ENCODE assay signal across 25 cellular contexts in genomic region chr6:163393923-163394322, GRCh38. TPM values are rescaled to one million over a fixed set of nuclear protein-coding genes. Genes with fewer than 3 reads are reported as not detected.
A peak's percentile ranks its signal among the peaks of the same experiment; 100 is the strongest.
DNase-seq lines count a peak whose midpoint lies in the region; ATAC-seq and TF ChIP-seq lines count a peak whose summit lies in the region.
"Had no signal": no experiment of that assay in that cellular context is flagged by ENCODE, and none has a peak within 500 bp of the region (broad histone marks: within the 10 kb centered on the region; RNA-seq: fewer than 3 reads in every experiment).

No MANE protein-coding gene starts in this region.

- peaks cover 27% of the 10 kb centered on the region for H3K27me3 Mint-ChIP-seq in activated CD8-positive, alpha-beta memory T cell treated with anti-CD3 and anti-CD28 coated beads, Interleukin-2, amount 10 ng/mL, durations not matched to agents 7 days and 5 days

- no peak for TF ChIP-seq CTCF in PC-9 (conservative IDR thresholded peaks at IDR 0.05)

- no peak overlapping the region for H3K27ac ChIP-seq in PC-9
- no peak overlapping the region for H3K27ac ChIP-seq in right cardiac atrium (ENCODE audit: low read length)
- no peak overlapping the region for H3K27ac ChIP-seq in trophoblast cell (ENCODE audit: low read depth, low read length)
- H3K27ac ChIP-seq: 22Rv1, Peyer's patch, SJSA1 had no signal

- H3K36me3 Mint-ChIP-seq in activated CD8-positive, alpha-beta memory T cell treated with anti-CD3 and anti-CD28 coated beads, Interleukin-2, amount 10 ng/mL, durations not matched to agents 7 days and 5 days, result no peaks in the 10 kb centered on the region
- H3K36me3 Mint-ChIP-seq: CD8-positive, alpha-beta memory T cell had no signal

- 76% methylated on average over 5 of the region's 5 CpGs for WGBS in right cardiac atrium
- no CpG with 5 or more reads among the region's 5 CpGs for WGBS in trophoblast cell (ENCODE audit: extremely low coverage, insufficient coverage, insufficient read length)

- H3K27ac Mint-ChIP-seq in activated CD8-positive, alpha-beta memory T cell treated with anti-CD3 and anti-CD28 coated beads, Interleukin-2, amount 10 ng/mL, durations not matched to agents 7 days and 5 days, result no peak overlapping the region
- H3K27ac Mint-ChIP-seq: CD8-positive, alpha-beta memory T cell; GM23338 had no signal

- H3K4me2 ChIP-seq in PC-9 (peak overlapping the region; percentile 42; the same call in 1 of the 2 replicates), trophoblast cell (ENCODE audit: low read length) (no peak overlapping the region)
- H3K4me2 ChIP-seq: GM23338 had no signal

- intact Hi-C loops in PC-9 (cut with micrococcal nuclease; ENCODE audit: unreplicated experiment) (loop anchor here (2.0 to 5.0 kb wide), 2 partner anchors 82 to 213 kb away; no protein-coding TSS in a partner anchor), right cardiac atrium (cut with DNase I) (no loop called here)

- H4K20me1 ChIP-seq in PC-9 (ENCODE audit: insufficient read depth), result no peaks in the 10 kb centered on the region

- peak; percentile 19 for DNase-seq in activated CD8-positive, alpha-beta memory T cell treated with anti-CD3 and anti-CD28 coated beads for 24 hours
- DNase-seq in activated CD8-positive, alpha-beta memory T cell treated with anti-CD3 and anti-CD28 coated beads, Interleukin-2, amount 10 ng/mL, durations not matched to agents 7 days and 5 days, result no peak
- DNase-seq in PC-9, result no peak
- no peak for DNase-seq in right cardiac atrium
- DNase-seq in trophoblast cell, result peak in 1 of 2 donors; percentile 49
- DNase-seq in activated CD4-positive, alpha-beta T cell treated with anti-CD3 and anti-CD28 coated beads, Interleukin-2, amount 50 U/mL, for 4 hours, result no peak
- DNase-seq: C1 segment of cervical spinal cord; Calu3; CD8-positive, alpha-beta memory T cell; DMS153; Karpas-422; NCI-H1694; NCI-H2081; NCI-H2171; NCI-H345; NCI-H524; NCI-H774; NK-92 treated with Interleukin-12 subunit alpha and Interleukin-12 subunit beta, amount 100 ng/mL, for 24 hours; Peyer's patch had no signal

- H3K9me3 Mint-ChIP-seq in activated CD8-positive, alpha-beta memory T cell treated with anti-CD3 and anti-CD28 coated beads, Interleukin-2, amount 10 ng/mL, durations not matched to agents 7 days and 5 days (ENCODE audit: low read depth), result no peaks in the 10 kb centered on the region
- H3K9me3 Mint-ChIP-seq: CD8-positive, alpha-beta memory T cell; GM23338 had no signal

- H2AFZ ChIP-seq in PC-9 (no peak overlapping the region), trophoblast cell (ENCODE audit: insufficient read depth, low read length, poor library complexity) (peak overlapping the region; percentile 35)
- H2AFZ ChIP-seq: GM23338 had no signal

- ATAC-seq in activated CD8-positive, alpha-beta memory T cell treated with anti-CD3 and anti-CD28 coated beads, Interleukin-2, amount 10 ng/mL, durations not matched to agents 7 days and 5 days, result no peak
- ATAC-seq in right cardiac atrium (peak; percentile 17 to 79), HG03342 (IDR thresholded peaks at IDR 0.05; ENCODE audit: unreplicated experiment) (no peak), HG03135 (IDR thresholded peaks at IDR 0.05; ENCODE audit: unreplicated experiment) (no peak)
- ATAC-seq: GM23338, HCT116 had no signal

- H3K9me3 ChIP-seq in PC-9 (ENCODE audit: insufficient read depth, low read depth), result no peaks in the 10 kb centered on the region
- H3K9me3 ChIP-seq in right cardiac atrium (ENCODE audit: control insufficient read depth, low read length), result no peaks in the 10 kb centered on the region
- H3K9me3 ChIP-seq in trophoblast cell (ENCODE audit: insufficient read depth, low read depth, low read length), result no peaks in the 10 kb centered on the region
- H3K9me3 ChIP-seq: Peyer's patch, SJSA1 had no signal

- peak overlapping the region; percentile 63 for H2BK5ac ChIP-seq in trophoblast cell (ENCODE audit: low read depth, low read length, poor library complexity)

- POLR2A ChIA-PET in PC-9 (lab: Charles Lee; ENCODE audit: unreplicated experiment), result no interaction called here

- H3K9me2 ChIP-seq in PC-9 (ENCODE audit: insufficient read depth), result no peaks in the 10 kb centered on the region

- peaks cover 20% of the 10 kb centered on the region for H3F3A ChIP-seq in PC-9 (ENCODE audit: insufficient read depth, low read depth)

- no peak overlapping the region for H4K91ac ChIP-seq in trophoblast cell (ENCODE audit: low read depth, low read length)

- H3K14ac ChIP-seq in trophoblast cell (ENCODE audit: low read length), result no peak overlapping the region

- no peak overlapping the region for H3K9ac ChIP-seq in trophoblast cell (ENCODE audit: low read length)

- H3K18ac ChIP-seq in trophoblast cell (ENCODE audit: low read length), result no peak overlapping the region

- H3K4me3 Mint-ChIP-seq in activated CD8-positive, alpha-beta memory T cell treated with anti-CD3 and anti-CD28 coated beads, Interleukin-2, amount 10 ng/mL, durations not matched to agents 7 days and 5 days, result no peak overlapping the region
- H3K4me3 Mint-ChIP-seq: CD8-positive, alpha-beta memory T cell; GM23338 had no signal

- H3K4me1 ChIP-seq in PC-9 (replicated peaks; ENCODE audit: insufficient read depth), result peaks cover 42% of the 10 kb centered on the region
- peaks cover 6% of the 10 kb centered on the region for H3K4me1 ChIP-seq in right cardiac atrium (ENCODE audit: control insufficient read depth, insufficient read depth, low read length)
- peaks cover 2 to 8% of the 10 kb centered on the region in 2 experiments for H3K4me1 ChIP-seq in trophoblast cell (ENCODE audit: control insufficient read depth in 1 of 2, insufficient read depth in 2 of 2, low read length in 2 of 2)
- H3K4me1 ChIP-seq: Peyer's patch had no signal

- H2BK12ac ChIP-seq in trophoblast cell (ENCODE audit: low read length), result peak overlapping the region; percentile 74

- peaks cover 4% of the 10 kb centered on the region for H3K4me1 Mint-ChIP-seq in activated CD8-positive, alpha-beta memory T cell treated with anti-CD3 and anti-CD28 coated beads, Interleukin-2, amount 10 ng/mL, durations not matched to agents 7 days and 5 days

- peak overlapping the region; percentile 17 for H2BK120ac ChIP-seq in trophoblast cell (ENCODE audit: insufficient read depth, low read length, poor library complexity)

- H3K27me3 ChIP-seq in PC-9 (ENCODE audit: insufficient read depth, low read depth) (no peaks in the 10 kb centered on the region), right cardiac atrium (ENCODE audit: control insufficient read depth, insufficient read depth) (no peaks in the 10 kb centered on the region), trophoblast cell (ENCODE audit: insufficient read depth, low read length) (no peaks in the 10 kb centered on the region)
- H3K27me3 ChIP-seq: Peyer's patch, SJSA1 had no signal

- no peak overlapping the region for H3K23ac ChIP-seq in trophoblast cell (ENCODE audit: low read length)

- no peaks in the 10 kb centered on the region for H3K36me3 ChIP-seq in PC-9 (ENCODE audit: low read depth)
- no peaks in the 10 kb centered on the region for H3K36me3 ChIP-seq in trophoblast cell (ENCODE audit: control insufficient read depth in 1 of 2, insufficient read depth in 2 of 2, low read length in 2 of 2)
- H3K36me3 ChIP-seq: Peyer's patch, SJSA1 had no signal

- CTCF ChIA-PET in activated CD8-positive, alpha-beta memory T cell treated with anti-CD3 and anti-CD28 coated beads, Interleukin-2, amount 10 ng/mL, durations not matched to agents 7 days and 5 days (lab: Charles Lee), result no interaction called here
- CTCF ChIA-PET in PC-9 (lab: Charles Lee), result no interaction called here

- no peak overlapping the region for H4K12ac ChIP-seq in trophoblast cell (ENCODE audit: low read depth, low read length)

- peaks cover 3% of the 10 kb centered on the region for H3K79me1 ChIP-seq in trophoblast cell (ENCODE audit: low read length)

- BruUV-seq in PC-9 (replicated peaks; lab: Mats Ljungman, UMichigan), result no TSS peak

- no peaks in the 10 kb centered on the region for H3K79me2 ChIP-seq in PC-9 (ENCODE audit: low read depth)
- no peaks in the 10 kb centered on the region for H3K79me2 ChIP-seq in trophoblast cell (ENCODE audit: control insufficient read depth, insufficient read depth, low read length, poor library complexity)

- peak overlapping the region; percentile 23 for H4K8ac ChIP-seq in trophoblast cell (ENCODE audit: low read depth, low read length)

- peak overlapping the region; percentile 60 for H2AK5ac ChIP-seq in trophoblast cell (ENCODE audit: low read length)

- H3K4me3 ChIP-seq in PC-9 (no peak overlapping the region), right cardiac atrium (ENCODE audit: low read length) (no peak overlapping the region), trophoblast cell (ENCODE audit: low read depth, low read length) (no peak overlapping the region)
- H3K4me3 ChIP-seq: GM23338, Peyer's patch, SJSA1 had no signal

- no peak overlapping the region for H3K4ac ChIP-seq in trophoblast cell (ENCODE audit: low read depth, low read length)

RNA-seq across cellular contexts. Expression of gene QKI, which starts 20.6 kb away (rescaled TPM):
- 10 to 100 TPM; 69.0 to 70.6 TPM for total RNA-seq in activated CD8-positive, alpha-beta memory T cell treated with anti-CD3 and anti-CD28 coated beads, Interleukin-2, amount 10 ng/mL, durations not matched to agents 7 days and 5 days
- 47.1 and 50.8 TPM in 2 replicates for total RNA-seq in PC-9 (2021)
- 100 to 1,000 TPM; 373 to 415 (median 375) TPM for total RNA-seq in right cardiac atrium
- 100 TPM for polyA plus RNA-seq in right cardiac atrium
- polyA plus RNA-seq in trophoblast cell (2013), result 142 TPM in 2 replicates

Comparison
In these comparisons a context has a peak if more than half of its experiments do, and no peak if none do; other contexts are left out.
1. ATAC-seq: peak in right cardiac atrium (2 of 2); none in activated CD8-positive, alpha-beta memory T cell treated with anti-CD3 and anti-CD28 coated beads, Interleukin-2, amount 10 ng/mL, durations not matched to agents 7 days and 5 days (single experiment), HG03342 (single experiment) and HG03135 (single experiment).